10 cellular contexts compared by ENCODE assay signal in the genomic region with DNA sequence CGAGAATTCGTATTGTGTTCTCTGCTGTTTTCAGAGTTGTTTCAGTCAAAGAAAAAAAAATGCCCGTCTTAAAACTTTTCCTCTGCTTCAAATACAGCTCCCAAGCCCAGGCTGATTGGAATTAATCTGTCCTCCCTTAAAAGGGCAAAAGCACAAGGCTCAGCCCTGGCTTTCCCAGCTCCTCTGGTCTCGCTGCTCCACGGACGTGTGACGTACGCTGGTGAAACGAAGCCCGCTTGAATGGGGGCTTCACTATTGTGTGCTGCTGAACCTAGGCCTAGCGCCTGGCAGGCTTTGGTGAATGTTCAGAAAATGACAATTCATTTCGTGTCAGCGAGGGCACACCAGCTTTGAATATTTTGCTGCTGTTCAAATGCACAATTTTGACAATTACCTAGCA. TPM values are rescaled to one million over a fixed set of nuclear protein-coding genes. Genes with fewer than 3 reads are reported as not detected.
DNase-seq lines count a peak whose midpoint lies in the region; ATAC-seq, FAIRE-seq and TF ChIP-seq lines count a peak whose summit lies in the region.
"Had no signal": no experiment of that assay in that cellular context is flagged by ENCODE, and none has a peak within 500 bp of the region (broad histone marks: within the 10 kb centered on the region; RNA-seq: fewer than 3 reads in every experiment).

No MANE protein-coding gene starts in this region.

- H3F3A ChIP-seq in SK-N-SH (replicated peaks; ENCODE audit: insufficient read depth): no peaks in the 10 kb centered on the region

- peak overlapping the region; percentile 84 to 93 (median 88); a peak in 19 of 22 replicates for H3K9ac ChIP-seq in BLaER1 treated with 17β-estradiol and CSF1 and Interleukin-3, amounts not matched to agents 10 nM and 100 nM
- H3K9ac ChIP-seq in keratinocyte (ENCODE audit: control insufficient read depth, extremely low read depth, insufficient read depth, low read length) (no peak overlapping the region), SK-N-SH (no peak overlapping the region)

- peak overlapping the region; percentile 79 for H3K27ac Mint-ChIP-seq in activated naive CD8-positive, alpha-beta T cell

- intact Hi-C loops in gastrocnemius medialis (cut with DNase I; ENCODE audit: low total_unique reads): no loop called here

- DNase-seq in keratinocyte (ENCODE audit: low read depth, low spot score): no peak
- DNase-seq in gastrocnemius medialis: no peak
- no peak for DNase-seq in NCI-H446 treated with DMSO at 0.1 percent for 48 hours (lab: John Stamatoyannopoulos, UW)
- no peak for DNase-seq in SK-N-SH
- DNase-seq: Calu3 had no signal

- H3K27ac ChIP-seq in BLaER1 treated with 17β-estradiol and CSF1 and Interleukin-3, amounts not matched to agents 10 nM and 100 nM: peak overlapping the region; percentile 80 to 95 (median 90); a peak in 20 of 22 replicates
- H3K27ac ChIP-seq in keratinocyte (ENCODE audit: control insufficient read depth, insufficient read depth, low read length): no peak overlapping the region
- peak overlapping the region in 3 of 4 donors; percentile 80 to 89 (median 88) for H3K27ac ChIP-seq in gastrocnemius medialis
- H3K27ac ChIP-seq in SK-N-SH (ENCODE audit: low read depth in 2 of 2, low read length in 1 of 2): no peak overlapping the region
- H3K27ac ChIP-seq: HL-60 had no signal

- H3K27me3 ChIP-seq in BLaER1 treated with 17β-estradiol and CSF1 and Interleukin-3, amounts not matched to agents 10 nM and 100 nM: peaks cover 0 to 10% (median 0%) of the 10 kb centered on the region in 11 experiments; a peak in 7 of 22 replicates
- H3K27me3 ChIP-seq in keratinocyte (ENCODE audit: control insufficient read depth, extremely low read depth, insufficient read depth, low read length): no peaks in the 10 kb centered on the region
- H3K27me3 ChIP-seq in gastrocnemius medialis: peaks cover 0 to 10% (median 0%) of the 10 kb centered on the region in 3 donors
- H3K27me3 ChIP-seq in SK-N-SH (ENCODE audit: insufficient read depth): no peaks in the 10 kb centered on the region

- TF ChIP-seq RAD21 in SK-N-SH (IDR thresholded peaks at IDR 0.05; ENCODE audit: low read length): no peak

- H3K4me1 ChIP-seq in BLaER1 treated with 17β-estradiol and CSF1 and Interleukin-3, amounts not matched to agents 10 nM and 100 nM: peaks cover 6 to 23% (median 14%) of the 10 kb centered on the region in 10 experiments; a peak in 15 of 20 replicates
- H3K4me1 ChIP-seq in keratinocyte (ENCODE audit: control insufficient read depth, extremely low read depth, insufficient read depth, low read length): no peaks in the 10 kb centered on the region
- H3K4me1 ChIP-seq in gastrocnemius medialis: no peaks in the 10 kb centered on the region
- H3K4me1 ChIP-seq in SK-N-SH (ENCODE audit: control insufficient read depth in 1 of 2, insufficient read depth in 2 of 2, low read depth in 1 of 2, low read length in 1 of 2): no peaks in the 10 kb centered on the region

- peaks cover 9% of the 10 kb centered on the region for H3K9me3 Mint-ChIP-seq in activated naive CD8-positive, alpha-beta T cell (ENCODE audit: low read depth)

- H3K36me3 Mint-ChIP-seq in activated naive CD8-positive, alpha-beta T cell: peaks cover 19% of the 10 kb centered on the region

- H3K79me2 ChIP-seq in keratinocyte (ENCODE audit: control insufficient read depth, insufficient read depth, low read length) (no peaks in the 10 kb centered on the region), SK-N-SH (ENCODE audit: insufficient read depth) (no peaks in the 10 kb centered on the region)

- no peak for TF ChIP-seq CTCF in keratinocyte (optimal IDR thresholded peaks at IDR 0.05 in 1 of 3, IDR thresholded peaks at IDR 0.05 in 1 of 3, conservative IDR thresholded peaks at IDR 0.05 in 1 of 3; ENCODE audit: extremely low read depth in 1 of 3, insufficient read depth in 2 of 3, low read length in 3 of 3)
- TF ChIP-seq CTCF in gastrocnemius medialis (IDR thresholded peaks at IDR 0.05 in 4 of 5, conservative IDR thresholded peaks at IDR 0.05 in 1 of 5): no peak
- TF ChIP-seq CTCF in SK-N-SH (IDR thresholded peaks at IDR 0.05): no peak

- H3K4me3 ChIP-seq in BLaER1 treated with 17β-estradiol and CSF1 and Interleukin-3, amounts not matched to agents 10 nM and 100 nM: peak overlapping the region in 8 of 10 experiments; percentile 57 to 76 (median 66); a peak in 11 of 20 replicates
- H3K4me3 ChIP-seq in keratinocyte (ENCODE audit: control insufficient read depth in 2 of 3, extremely low read depth in 1 of 3, insufficient read depth in 2 of 3, low read depth in 1 of 3, low read length in 3 of 3): peak overlapping the region in 1 of 3 experiments; percentile 26
- H3K4me3 ChIP-seq in gastrocnemius medialis: peak overlapping the region; percentile 56 to 85 (median 72)
- H3K4me3 ChIP-seq in SK-N-SH (ENCODE audit: low read depth in 2 of 2, low read length in 1 of 2): no peak overlapping the region

- ATAC-seq in gastrocnemius medialis (no peak), GM19023 (IDR thresholded peaks at IDR 0.05; ENCODE audit: unreplicated experiment) (no peak), GM18907 (IDR thresholded peaks at IDR 0.05; ENCODE audit: unreplicated experiment) (no peak)

- no peak for TF ChIP-seq POLR2A in gastrocnemius medialis (IDR thresholded peaks at IDR 0.05)

- TF ChIP-seq EP300 in SK-N-SH (IDR thresholded peaks at IDR 0.05; ENCODE audit: borderline replicate concordance in 1 of 2, low read depth in 1 of 2, low read length in 1 of 2): no peak

- dilution Hi-C loops in keratinocyte (cut with MboI; ENCODE audit: extremely low pct_ligation_motif_present, low sequenced_read_pairs): no loop called here

- peak overlapping the region; percentile 71 to 90 (median 82) for H3K4me2 ChIP-seq in BLaER1 treated with 17β-estradiol and CSF1 and Interleukin-3, amounts not matched to agents 10 nM and 100 nM
- peak overlapping the region; percentile 64 for H3K4me2 ChIP-seq in keratinocyte (ENCODE audit: control insufficient read depth, extremely low read depth, insufficient read depth, low read depth, low read length)
- no peak overlapping the region for H3K4me2 ChIP-seq in SK-N-SH

- no peaks in the 10 kb centered on the region for H4K20me1 ChIP-seq in BLaER1 treated with 17β-estradiol and CSF1 and Interleukin-3, amounts not matched to agents 10 nM and 100 nM
- H4K20me1 ChIP-seq in keratinocyte (ENCODE audit: control insufficient read depth, extremely low read depth, insufficient read depth, low read length) (no peaks in the 10 kb centered on the region), SK-N-SH (ENCODE audit: insufficient read depth) (no peaks in the 10 kb centered on the region)

- peaks cover 4% of the 10 kb centered on the region for H3K4me1 Mint-ChIP-seq in activated naive CD8-positive, alpha-beta T cell (ENCODE audit: low read depth)

- H3K36me3 ChIP-seq in BLaER1 treated with 17β-estradiol and CSF1 and Interleukin-3, amounts not matched to agents 10 nM and 100 nM: peaks cover 13 to 34% (median 23%) of the 10 kb centered on the region in 11 experiments
- H3K36me3 ChIP-seq in keratinocyte (ENCODE audit: control insufficient read depth in 2 of 2, extremely low read depth in 1 of 2, insufficient read depth in 2 of 2, low read length in 2 of 2): no peaks in the 10 kb centered on the region
- H3K36me3 ChIP-seq in gastrocnemius medialis: peaks cover 0 to under 1% of the 10 kb centered on the region in 2 donors
- H3K36me3 ChIP-seq in SK-N-SH (replicated peaks in 1 of 2; ENCODE audit: control insufficient read depth in 1 of 2, insufficient read depth in 2 of 2, low read length in 1 of 2): no peaks in the 10 kb centered on the region

- H3K4me3 Mint-ChIP-seq in activated naive CD8-positive, alpha-beta T cell: peak overlapping the region; percentile 87

- POLR2A ChIA-PET in SK-N-SH (lab: Yijun Ruan, JAX): interaction anchor here (1.0 to 1.4 kb wide), 2 partner anchors 125 to 244 kb away, joined by 3 to 4 read pairs; partner anchors contain the start of genes ZNF274 and ZNF552

- no peaks in the 10 kb centered on the region for H3K9me2 ChIP-seq in SK-N-SH

- no peaks in the 10 kb centered on the region for H3K9me1 ChIP-seq in keratinocyte (ENCODE audit: control insufficient read depth, extremely low read depth, insufficient read depth, low read length)

- FAIRE-seq in keratinocyte (lab: Jason Lieb, UNC): no peak

- H2AFZ ChIP-seq in keratinocyte (ENCODE audit: control insufficient read depth, low read length) (peak overlapping the region; percentile 85), SK-N-SH (ENCODE audit: low read depth) (no peak overlapping the region)

- peaks cover 73 to 100% (median 97%) of the 10 kb centered on the region in 11 experiments for H3K9me3 ChIP-seq in BLaER1 treated with 17β-estradiol and CSF1 and Interleukin-3, amounts not matched to agents 10 nM and 100 nM (replicated peaks in 1 of 11)
- H3K9me3 ChIP-seq in keratinocyte (ENCODE audit: control insufficient read depth, low read depth, low read length) (peaks cover 21% of the 10 kb centered on the region), gastrocnemius medialis (peaks cover 0 to 15% (median 9%) of the 10 kb centered on the region in 3 donors), SK-N-SH (no peaks in the 10 kb centered on the region)

- 82% methylated on average over 13 of the region's 13 CpGs for WGBS in SK-N-SH (ENCODE audit: low lambda C conversion rate)

- CTCF ChIA-PET in SK-N-SH (lab: Yijun Ruan, JAX): no interaction called here

- in situ Hi-C loops in gastrocnemius medialis (cut with MboI; ENCODE audit: low sequenced_read_pairs in 4 of 4): no loop called here

- H3K27me3 Mint-ChIP-seq in activated naive CD8-positive, alpha-beta T cell: peaks cover 1% of the 10 kb centered on the region

RNA-seq across cellular contexts. Expression of gene ZNF135, which starts 0.7 kb away (rescaled TPM):
- polyA plus RNA-seq in keratinocyte (2.7 to 6.7 TPM (median 3.4 TPM) in 3 replicates), SK-N-SH (2012; rRNA removed) (0.41 and 0.54 TPM in 2 replicates)
- 0.95 TPM for polyA plus RNA-seq in keratinocyte (2011; ENCODE audit: low read depth)
- 3.6 and 4.1 TPM in 2 replicates for polyA plus RNA-seq in keratinocyte (2011; cell fraction: cytosol; rRNA removed)
- polyA plus RNA-seq in keratinocyte (2011; cell fraction: nucleus; rRNA removed): 11.4 and 11.7 TPM in 2 replicates
- polyA plus RNA-seq in keratinocyte (2012; ENCODE audit: low replicate concordance): 1.1 and 1.6 TPM in 2 replicates
- 0.52 to 7.6 TPM (median 4.3 TPM) in 3 replicates for polyA minus RNA-seq in keratinocyte
- 2.9 TPM for polyA minus RNA-seq in keratinocyte (2011; cell fraction: cytosol; rRNA and poly(A)+ RNA removed)
- 2.6 and 4.6 TPM in 2 replicates for polyA minus RNA-seq in keratinocyte (2011; cell fraction: nucleus; rRNA and poly(A)+ RNA removed)
- total RNA-seq in gastrocnemius medialis: under 1 TPM; 0.36 to 0.73 (median 0.53) TPM
- polyA plus RNA-seq in SK-N-SH (2012; cell fraction: cytosol; rRNA removed): 0.28 and 0.31 TPM in 2 replicates
- polyA plus RNA-seq in SK-N-SH (2012; cell fraction: nucleus; rRNA removed): 1.9 and 2.1 TPM in 2 replicates
- total RNA-seq: Calu3 had no signal

RNA-seq across cellular contexts. Expression of gene ZSCAN1, which starts 24.6 kb away (rescaled TPM):
- polyA plus RNA-seq in keratinocyte (not detected in 3 replicates), SK-N-SH (2012; rRNA removed) (not detected in 2 replicates)
- polyA plus RNA-seq in keratinocyte (2011; ENCODE audit: low read depth): not detected
- polyA plus RNA-seq in keratinocyte (2011; cell fraction: cytosol; rRNA removed): not detected in 2 replicates
- polyA plus RNA-seq in keratinocyte (2011; cell fraction: nucleus; rRNA removed): not detected in 2 replicates
- polyA plus RNA-seq in keratinocyte (2012; ENCODE audit: low replicate concordance): not detected in 2 replicates
- not detected in 3 replicates for polyA minus RNA-seq in keratinocyte
- not detected for polyA minus RNA-seq in keratinocyte (2011; cell fraction: cytosol; rRNA and poly(A)+ RNA removed)
- not detected in 2 replicates for polyA minus RNA-seq in keratinocyte (2011; cell fraction: nucleus; rRNA and poly(A)+ RNA removed)
- not detected for total RNA-seq in gastrocnemius medialis
- polyA plus RNA-seq in SK-N-SH (2012; cell fraction: cytosol; rRNA removed): not detected in 2 replicates
- not detected in 2 replicates for polyA plus RNA-seq in SK-N-SH (2012; cell fraction: nucleus; rRNA removed)
- total RNA-seq: Calu3 had no signal

RNA-seq across cellular contexts. Expression of gene ZSCAN18, which starts 39.6 kb away (rescaled TPM):
- polyA plus RNA-seq in keratinocyte (13.5 to 24.6 TPM (median 16.1 TPM) in 3 replicates), SK-N-SH (2012; rRNA removed) (26.7 and 28.6 TPM in 2 replicates)
- polyA plus RNA-seq in keratinocyte (2011; ENCODE audit: low read depth): 5.8 TPM
- 13.1 and 22.8 TPM in 2 replicates for polyA plus RNA-seq in keratinocyte (2011; cell fraction: cytosol; rRNA removed)
- polyA plus RNA-seq in keratinocyte (2011; cell fraction: nucleus; rRNA removed): 60.5 and 83.6 TPM in 2 replicates
- polyA plus RNA-seq in keratinocyte (2012; ENCODE audit: low replicate concordance): 17.9 and 35.7 TPM in 2 replicates
- 7.7 to 16.0 TPM (median 13.8 TPM) in 3 replicates for polyA minus RNA-seq in keratinocyte
- polyA minus RNA-seq in keratinocyte (2011; cell fraction: cytosol; rRNA and poly(A)+ RNA removed): 25.5 TPM
- polyA minus RNA-seq in keratinocyte (2011; cell fraction: nucleus; rRNA and poly(A)+ RNA removed): 32.1 and 33.8 TPM in 2 replicates
- total RNA-seq in gastrocnemius medialis: 10 to 100 TPM; 11.2 to 20.6 (median 15.2) TPM
- polyA plus RNA-seq in SK-N-SH (2012; cell fraction: cytosol; rRNA removed): 11.9 and 16.2 TPM in 2 replicates
- 83.4 and 109 TPM in 2 replicates for polyA plus RNA-seq in SK-N-SH (2012; cell fraction: nucleus; rRNA removed)

RNA-seq across cellular contexts. Expression of gene ZNF606, which starts 55.8 kb away (rescaled TPM):
- polyA plus RNA-seq in keratinocyte: 2.8 to 3.5 TPM (median 3.5 TPM) in 3 replicates
- 2.4 TPM for polyA plus RNA-seq in keratinocyte (2011; ENCODE audit: low read depth)
- 1.2 and 2.1 TPM in 2 replicates for polyA plus RNA-seq in keratinocyte (2011; cell fraction: cytosol; rRNA removed)
- 10.4 and 10.5 TPM in 2 replicates for polyA plus RNA-seq in keratinocyte (2011; cell fraction: nucleus; rRNA removed)
- polyA plus RNA-seq in keratinocyte (2012; ENCODE audit: low replicate concordance): 3.0 and 3.7 TPM in 2 replicates
- 2.6 to 6.4 TPM (median 5.9 TPM) in 3 replicates for polyA minus RNA-seq in keratinocyte
- polyA minus RNA-seq in keratinocyte (2011; cell fraction: cytosol; rRNA and poly(A)+ RNA removed): 4.4 TPM
- 9.0 and 12.7 TPM in 2 replicates for polyA minus RNA-seq in keratinocyte (2011; cell fraction: nucleus; rRNA and poly(A)+ RNA removed)
- total RNA-seq in gastrocnemius medialis: 10 to 100 TPM in 1 of 4 donors, 1 to 10 TPM in 3; 2.9 to 15.3 (median 6.6) TPM
- polyA plus RNA-seq in SK-N-SH (2012; rRNA removed): 2.9 TPM in 2 replicates
- polyA plus RNA-seq in SK-N-SH (2012; cell fraction: cytosol; rRNA removed): 1.4 and 2.0 TPM in 2 replicates
- 14.7 and 15.2 TPM in 2 replicates for polyA plus RNA-seq in SK-N-SH (2012; cell fraction: nucleus; rRNA removed)

Comparison
In these comparisons a context has a peak if more than half of its experiments do, and no peak if none do; other contexts are left out.
1. H3K27ac ChIP-seq: peak in BLaER1 treated with 17β-estradiol and CSF1 and Interleukin-3, amounts not matched to agents 10 nM and 100 nM (11 of 11) and gastrocnemius medialis (3 of 4); none in keratinocyte (single experiment) and SK-N-SH (0 of 2).
2. H3K4me3 ChIP-seq: peak in BLaER1 treated with 17β-estradiol and CSF1 and Interleukin-3, amounts not matched to agents 10 nM and 100 nM (8 of 10) and gastrocnemius medialis (4 of 4); none in SK-N-SH (0 of 2).
3. H3K9ac ChIP-seq: peak in BLaER1 treated with 17β-estradiol and CSF1 and Interleukin-3, amounts not matched to agents 10 nM and 100 nM (11 of 11); none in keratinocyte (single experiment) and SK-N-SH (single experiment).